1 cellular context compared by ENCODE assay signal in the genomic region with DNA sequence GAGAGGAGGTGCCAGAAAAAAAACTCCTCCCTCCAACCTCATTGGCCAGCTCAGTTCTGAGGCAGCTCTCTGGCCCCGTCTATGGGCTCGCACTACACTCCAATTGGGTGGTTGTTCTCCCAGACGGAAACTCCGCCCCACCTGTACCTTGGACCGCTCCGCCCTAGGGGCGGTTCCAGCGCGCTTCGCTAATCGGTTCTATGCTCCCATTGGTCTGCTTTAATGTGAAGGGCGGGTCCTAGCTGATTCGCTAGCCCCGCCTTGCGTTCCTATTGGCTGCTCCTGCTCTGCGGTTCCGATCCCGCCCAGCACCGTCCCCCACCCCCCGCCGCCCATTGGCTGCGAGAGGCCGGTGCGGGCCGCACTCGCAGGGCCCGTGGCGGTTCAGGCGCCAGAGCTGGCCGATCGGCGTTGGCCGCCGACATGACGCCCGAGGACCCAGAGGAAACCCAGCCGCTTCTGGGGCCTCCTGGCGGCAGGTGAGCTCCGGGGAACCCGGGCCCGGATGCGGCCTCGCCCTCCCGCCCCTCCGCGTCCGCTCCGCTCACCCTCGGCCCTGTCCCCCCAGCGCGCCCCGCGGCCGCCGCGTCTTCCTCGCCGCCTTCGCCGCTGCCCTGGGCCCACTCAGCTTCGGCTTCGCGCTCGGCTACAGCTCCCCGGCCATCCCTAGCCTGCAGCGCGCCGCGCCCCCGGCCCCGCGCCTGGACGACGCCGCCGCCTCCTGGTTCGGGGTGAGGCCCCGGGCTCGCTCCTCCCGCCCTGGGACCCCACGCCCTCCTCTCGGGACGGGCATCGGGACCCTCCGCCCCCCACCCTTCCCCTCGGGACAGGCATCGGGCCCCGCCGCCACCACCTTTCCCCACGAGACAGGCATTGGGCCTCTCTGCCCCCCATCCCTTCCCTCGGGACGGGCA.
TF ChIP-seq lines count a peak whose summit lies in the region.

A gene with protein sequence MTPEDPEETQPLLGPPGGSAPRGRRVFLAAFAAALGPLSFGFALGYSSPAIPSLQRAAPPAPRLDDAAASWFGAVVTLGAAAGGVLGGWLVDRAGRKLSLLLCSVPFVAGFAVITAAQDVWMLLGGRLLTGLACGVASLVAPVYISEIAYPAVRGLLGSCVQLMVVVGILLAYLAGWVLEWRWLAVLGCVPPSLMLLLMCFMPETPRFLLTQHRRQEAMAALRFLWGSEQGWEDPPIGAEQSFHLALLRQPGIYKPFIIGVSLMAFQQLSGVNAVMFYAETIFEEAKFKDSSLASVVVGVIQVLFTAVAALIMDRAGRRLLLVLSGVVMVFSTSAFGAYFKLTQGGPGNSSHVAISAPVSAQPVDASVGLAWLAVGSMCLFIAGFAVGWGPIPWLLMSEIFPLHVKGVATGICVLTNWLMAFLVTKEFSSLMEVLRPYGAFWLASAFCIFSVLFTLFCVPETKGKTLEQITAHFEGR (plus strand): TSS at position 362 of the 914 bp plus-strand sequence. CDS start 62 bp downstream, at position 424.

TF ChIP-seq in HepG2, 621 proteins besides CTCF, POLR2A, EP300 and RAD21 (continued from another document and continues in another):
- TF ChIP-seq, protein P1, sequence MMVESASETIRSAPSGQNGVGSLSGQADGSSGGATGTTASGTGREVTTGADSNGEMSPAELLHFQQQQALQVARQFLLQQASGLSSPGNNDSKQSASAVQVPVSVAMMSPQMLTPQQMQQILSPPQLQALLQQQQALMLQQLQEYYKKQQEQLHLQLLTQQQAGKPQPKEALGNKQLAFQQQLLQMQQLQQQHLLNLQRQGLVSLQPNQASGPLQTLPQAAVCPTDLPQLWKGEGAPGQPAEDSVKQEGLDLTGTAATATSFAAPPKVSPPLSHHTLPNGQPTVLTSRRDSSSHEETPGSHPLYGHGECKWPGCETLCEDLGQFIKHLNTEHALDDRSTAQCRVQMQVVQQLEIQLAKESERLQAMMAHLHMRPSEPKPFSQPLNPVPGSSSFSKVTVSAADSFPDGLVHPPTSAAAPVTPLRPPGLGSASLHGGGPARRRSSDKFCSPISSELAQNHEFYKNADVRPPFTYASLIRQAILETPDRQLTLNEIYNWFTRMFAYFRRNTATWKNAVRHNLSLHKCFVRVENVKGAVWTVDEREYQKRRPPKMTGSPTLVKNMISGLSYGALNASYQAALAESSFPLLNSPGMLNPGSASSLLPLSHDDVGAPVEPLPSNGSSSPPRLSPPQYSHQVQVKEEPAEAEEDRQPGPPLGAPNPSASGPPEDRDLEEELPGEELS (CRISPR knock-in tag; IDR thresholded peaks at IDR 0.05) = no peak
- TF ChIP-seq CENPT (CRISPR knock-in tag; IDR thresholded peaks at IDR 0.05; ENCODE audit: low read depth) (no peak), CCDC6 (CRISPR knock-in tag; IDR thresholded peaks at IDR 0.05) (peak; percentile 46; the same call in 1 of the 2 replicates), PHF21A (CRISPR knock-in tag; IDR thresholded peaks at IDR 0.05) (peak; percentile 61; the same call in 1 of the 2 replicates), ZZZ3 (CRISPR knock-in tag; IDR thresholded peaks at IDR 0.05; ENCODE audit: borderline replicate concordance) (0 out of 2 replicates have a peak, but pooled peaks have one; percentile 25), TMF1 (CRISPR knock-in tag; IDR thresholded peaks at IDR 0.05; ENCODE audit: low read depth) (peak; percentile 68; the same call in 1 of the 2 replicates), SPEN (CRISPR knock-in tag; IDR thresholded peaks at IDR 0.05; ENCODE audit: low read depth) (0 out of 2 replicates have a peak, but pooled peaks have one; percentile 63), ZNF546 (CRISPR knock-in tag; conservative IDR thresholded peaks at IDR 0.05) (no peak; the same call in 1 of the 2 replicates), FOXA3 (CRISPR knock-in tag; IDR thresholded peaks at IDR 0.05) (no peak), PCBP2 (optimal IDR thresholded peaks at IDR 0.05; ENCODE audit: low read depth, low read length, poor library complexity, severe bottlenecking) (no peak), JDP2 (CRISPR knock-in tag; IDR thresholded peaks at IDR 0.05; ENCODE audit: borderline replicate concordance) (no peak), MATR3 (CRISPR knock-in tag; IDR thresholded peaks at IDR 0.05) (no peak), ELF3 (CRISPR knock-in tag; IDR thresholded peaks at IDR 0.05) (peak; percentile 43; the same call in 1 of the 2 replicates), SIN3A (IDR thresholded peaks at IDR 0.05; ENCODE audit: borderline replicate concordance, low read depth, low read length) (peak; percentile 6; the same call in 1 of the 2 replicates), KLF6 (CRISPR knock-in tag; IDR thresholded peaks at IDR 0.05) (no peak), JUNB (CRISPR knock-in tag; IDR thresholded peaks at IDR 0.05; ENCODE audit: borderline replicate concordance) (no peak), ZNF776 (CRISPR knock-in tag; IDR thresholded peaks at IDR 0.05) (peak; percentile 65), TBP (CRISPR knock-in tag; IDR thresholded peaks at IDR 0.05) (0 out of 2 replicates have a peak, but pooled peaks have one; percentile 48), ZNF451 (CRISPR knock-in tag; IDR thresholded peaks at IDR 0.05) (no peak; the same call in 1 of the 2 replicates)
- TF ChIP-seq, protein P2, sequence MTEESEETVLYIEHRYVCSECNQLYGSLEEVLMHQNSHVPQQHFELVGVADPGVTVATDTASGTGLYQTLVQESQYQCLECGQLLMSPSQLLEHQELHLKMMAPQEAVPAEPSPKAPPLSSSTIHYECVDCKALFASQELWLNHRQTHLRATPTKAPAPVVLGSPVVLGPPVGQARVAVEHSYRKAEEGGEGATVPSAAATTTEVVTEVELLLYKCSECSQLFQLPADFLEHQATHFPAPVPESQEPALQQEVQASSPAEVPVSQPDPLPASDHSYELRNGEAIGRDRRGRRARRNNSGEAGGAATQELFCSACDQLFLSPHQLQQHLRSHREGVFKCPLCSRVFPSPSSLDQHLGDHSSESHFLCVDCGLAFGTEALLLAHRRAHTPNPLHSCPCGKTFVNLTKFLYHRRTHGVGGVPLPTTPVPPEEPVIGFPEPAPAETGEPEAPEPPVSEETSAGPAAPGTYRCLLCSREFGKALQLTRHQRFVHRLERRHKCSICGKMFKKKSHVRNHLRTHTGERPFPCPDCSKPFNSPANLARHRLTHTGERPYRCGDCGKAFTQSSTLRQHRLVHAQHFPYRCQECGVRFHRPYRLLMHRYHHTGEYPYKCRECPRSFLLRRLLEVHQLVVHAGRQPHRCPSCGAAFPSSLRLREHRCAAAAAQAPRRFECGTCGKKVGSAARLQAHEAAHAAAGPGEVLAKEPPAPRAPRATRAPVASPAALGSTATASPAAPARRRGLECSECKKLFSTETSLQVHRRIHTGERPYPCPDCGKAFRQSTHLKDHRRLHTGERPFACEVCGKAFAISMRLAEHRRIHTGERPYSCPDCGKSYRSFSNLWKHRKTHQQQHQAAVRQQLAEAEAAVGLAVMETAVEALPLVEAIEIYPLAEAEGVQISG (CRISPR knock-in tag; IDR thresholded peaks at IDR 0.05) = peak; percentile 68
- TF ChIP-seq, protein P3, sequence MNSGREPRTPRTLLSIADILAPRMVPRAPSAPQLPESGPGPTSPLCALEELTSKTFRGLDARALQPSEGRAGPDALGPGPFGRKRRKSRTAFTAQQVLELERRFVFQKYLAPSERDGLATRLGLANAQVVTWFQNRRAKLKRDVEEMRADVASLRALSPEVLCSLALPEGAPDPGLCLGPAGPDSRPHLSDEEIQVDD (CRISPR knock-in tag; IDR thresholded peaks at IDR 0.05; ENCODE audit: borderline replicate concordance) = no peak
- TF ChIP-seq, protein P4, sequence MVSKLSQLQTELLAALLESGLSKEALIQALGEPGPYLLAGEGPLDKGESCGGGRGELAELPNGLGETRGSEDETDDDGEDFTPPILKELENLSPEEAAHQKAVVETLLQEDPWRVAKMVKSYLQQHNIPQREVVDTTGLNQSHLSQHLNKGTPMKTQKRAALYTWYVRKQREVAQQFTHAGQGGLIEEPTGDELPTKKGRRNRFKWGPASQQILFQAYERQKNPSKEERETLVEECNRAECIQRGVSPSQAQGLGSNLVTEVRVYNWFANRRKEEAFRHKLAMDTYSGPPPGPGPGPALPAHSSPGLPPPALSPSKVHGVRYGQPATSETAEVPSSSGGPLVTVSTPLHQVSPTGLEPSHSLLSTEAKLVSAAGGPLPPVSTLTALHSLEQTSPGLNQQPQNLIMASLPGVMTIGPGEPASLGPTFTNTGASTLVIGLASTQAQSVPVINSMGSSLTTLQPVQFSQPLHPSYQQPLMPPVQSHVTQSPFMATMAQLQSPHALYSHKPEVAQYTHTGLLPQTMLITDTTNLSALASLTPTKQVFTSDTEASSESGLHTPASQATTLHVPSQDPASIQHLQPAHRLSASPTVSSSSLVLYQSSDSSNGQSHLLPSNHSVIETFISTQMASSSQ (IDR thresholded peaks at IDR 0.05; ENCODE audit: low read depth) = no peak
- TF ChIP-seq, protein P4 (CRISPR knock-in tag; IDR thresholded peaks at IDR 0.05; ENCODE audit: borderline replicate concordance) = no peak; the same call in 1 of the 2 replicates
- TF ChIP-seq, protein P5, sequence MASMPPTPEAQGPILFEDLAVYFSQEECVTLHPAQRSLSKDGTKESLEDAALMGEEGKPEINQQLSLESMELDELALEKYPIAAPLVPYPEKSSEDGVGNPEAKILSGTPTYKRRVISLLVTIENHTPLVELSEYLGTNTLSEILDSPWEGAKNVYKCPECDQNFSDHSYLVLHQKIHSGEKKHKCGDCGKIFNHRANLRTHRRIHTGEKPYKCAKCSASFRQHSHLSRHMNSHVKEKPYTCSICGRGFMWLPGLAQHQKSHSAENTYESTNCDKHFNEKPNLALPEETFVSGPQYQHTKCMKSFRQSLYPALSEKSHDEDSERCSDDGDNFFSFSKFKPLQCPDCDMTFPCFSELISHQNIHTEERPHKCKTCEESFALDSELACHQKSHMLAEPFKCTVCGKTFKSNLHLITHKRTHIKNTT (CRISPR knock-in tag; IDR thresholded peaks at IDR 0.05) = no peak
- TF ChIP-seq, protein P6, sequence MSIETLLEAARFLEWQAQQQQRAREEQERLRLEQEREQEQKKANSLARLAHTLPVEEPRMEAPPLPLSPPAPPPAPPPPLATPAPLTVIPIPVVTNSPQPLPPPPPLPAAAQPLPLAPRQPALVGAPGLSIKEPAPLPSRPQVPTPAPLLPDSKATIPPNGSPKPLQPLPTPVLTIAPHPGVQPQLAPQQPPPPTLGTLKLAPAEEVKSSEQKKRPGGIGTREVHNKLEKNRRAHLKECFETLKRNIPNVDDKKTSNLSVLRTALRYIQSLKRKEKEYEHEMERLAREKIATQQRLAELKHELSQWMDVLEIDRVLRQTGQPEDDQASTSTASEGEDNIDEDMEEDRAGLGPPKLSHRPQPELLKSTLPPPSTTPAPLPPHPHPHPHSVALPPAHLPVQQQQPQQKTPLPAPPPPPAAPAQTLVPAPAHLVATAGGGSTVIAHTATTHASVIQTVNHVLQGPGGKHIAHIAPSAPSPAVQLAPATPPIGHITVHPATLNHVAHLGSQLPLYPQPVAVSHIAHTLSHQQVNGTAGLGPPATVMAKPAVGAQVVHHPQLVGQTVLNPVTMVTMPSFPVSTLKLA (IDR thresholded peaks at IDR 0.05) = no peak; the same call in 1 of the 2 replicates
- TF ChIP-seq, protein P7, sequence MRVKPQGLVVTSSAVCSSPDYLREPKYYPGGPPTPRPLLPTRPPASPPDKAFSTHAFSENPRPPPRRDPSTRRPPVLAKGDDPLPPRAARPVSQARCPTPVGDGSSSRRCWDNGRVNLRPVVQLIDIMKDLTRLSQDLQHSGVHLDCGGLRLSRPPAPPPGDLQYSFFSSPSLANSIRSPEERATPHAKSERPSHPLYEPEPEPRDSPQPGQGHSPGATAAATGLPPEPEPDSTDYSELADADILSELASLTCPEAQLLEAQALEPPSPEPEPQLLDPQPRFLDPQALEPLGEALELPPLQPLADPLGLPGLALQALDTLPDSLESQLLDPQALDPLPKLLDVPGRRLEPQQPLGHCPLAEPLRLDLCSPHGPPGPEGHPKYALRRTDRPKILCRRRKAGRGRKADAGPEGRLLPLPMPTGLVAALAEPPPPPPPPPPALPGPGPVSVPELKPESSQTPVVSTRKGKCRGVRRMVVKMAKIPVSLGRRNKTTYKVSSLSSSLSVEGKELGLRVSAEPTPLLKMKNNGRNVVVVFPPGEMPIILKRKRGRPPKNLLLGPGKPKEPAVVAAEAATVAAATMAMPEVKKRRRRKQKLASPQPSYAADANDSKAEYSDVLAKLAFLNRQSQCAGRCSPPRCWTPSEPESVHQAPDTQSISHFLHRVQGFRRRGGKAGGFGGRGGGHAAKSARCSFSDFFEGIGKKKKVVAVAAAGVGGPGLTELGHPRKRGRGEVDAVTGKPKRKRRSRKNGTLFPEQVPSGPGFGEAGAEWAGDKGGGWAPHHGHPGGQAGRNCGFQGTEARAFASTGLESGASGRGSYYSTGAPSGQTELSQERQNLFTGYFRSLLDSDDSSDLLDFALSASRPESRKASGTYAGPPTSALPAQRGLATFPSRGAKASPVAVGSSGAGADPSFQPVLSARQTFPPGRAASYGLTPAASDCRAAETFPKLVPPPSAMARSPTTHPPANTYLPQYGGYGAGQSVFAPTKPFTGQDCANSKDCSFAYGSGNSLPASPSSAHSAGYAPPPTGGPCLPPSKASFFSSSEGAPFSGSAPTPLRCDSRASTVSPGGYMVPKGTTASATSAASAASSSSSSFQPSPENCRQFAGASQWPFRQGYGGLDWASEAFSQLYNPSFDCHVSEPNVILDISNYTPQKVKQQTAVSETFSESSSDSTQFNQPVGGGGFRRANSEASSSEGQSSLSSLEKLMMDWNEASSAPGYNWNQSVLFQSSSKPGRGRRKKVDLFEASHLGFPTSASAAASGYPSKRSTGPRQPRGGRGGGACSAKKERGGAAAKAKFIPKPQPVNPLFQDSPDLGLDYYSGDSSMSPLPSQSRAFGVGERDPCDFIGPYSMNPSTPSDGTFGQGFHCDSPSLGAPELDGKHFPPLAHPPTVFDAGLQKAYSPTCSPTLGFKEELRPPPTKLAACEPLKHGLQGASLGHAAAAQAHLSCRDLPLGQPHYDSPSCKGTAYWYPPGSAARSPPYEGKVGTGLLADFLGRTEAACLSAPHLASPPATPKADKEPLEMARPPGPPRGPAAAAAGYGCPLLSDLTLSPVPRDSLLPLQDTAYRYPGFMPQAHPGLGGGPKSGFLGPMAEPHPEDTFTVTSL (CRISPR knock-in tag; IDR thresholded peaks at IDR 0.05; ENCODE audit: borderline replicate concordance) = no peak
